29 cellular contexts compared by ENCODE assay signal in the genomic region with DNA sequence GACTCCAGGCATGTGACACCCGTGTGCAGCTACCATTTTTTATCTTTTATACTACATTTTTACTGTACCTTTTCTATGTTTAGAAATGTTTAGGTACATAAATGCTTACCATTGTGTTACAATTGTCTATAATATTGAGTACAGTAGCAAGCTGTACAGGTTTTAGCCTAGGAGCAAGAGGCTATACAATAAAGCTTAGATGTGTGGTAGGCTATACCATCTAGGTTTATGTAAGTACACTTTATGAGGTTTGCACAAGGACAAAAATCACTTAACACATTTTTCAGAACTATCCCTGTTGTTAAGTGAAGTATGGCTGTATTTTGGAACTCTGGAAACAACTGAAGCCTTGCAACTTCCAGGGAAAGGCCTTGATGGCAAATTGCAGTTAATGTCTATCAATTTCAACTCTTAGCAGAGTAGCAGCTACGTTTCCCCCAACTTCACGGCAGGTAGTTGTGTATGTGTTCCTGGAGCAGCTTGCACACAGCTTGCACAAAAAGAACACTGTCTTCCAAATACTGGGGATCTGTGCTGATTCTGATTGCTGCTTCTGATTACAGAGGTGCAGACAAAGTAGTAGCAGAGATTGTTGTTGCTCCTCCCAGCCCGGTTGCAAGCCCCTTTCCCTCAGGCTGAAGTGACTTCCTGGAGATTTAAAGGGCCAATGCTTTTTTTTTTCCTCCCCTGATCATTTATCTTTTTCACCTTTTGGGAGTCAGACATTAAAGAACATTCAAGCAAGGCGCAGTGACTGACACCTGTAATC. TPM values are rescaled to one million over a fixed set of nuclear protein-coding genes. Genes with fewer than 3 reads are reported as not detected.
DNase-seq lines count a peak whose midpoint lies in the region; TF ChIP-seq lines count a peak whose summit lies in the region.
"Had no signal": no experiment of that assay in that cellular context is flagged by ENCODE, and none has a peak within 500 bp of the region (broad histone marks: within the 10 kb centered on the region; RNA-seq: fewer than 3 reads in every experiment).

No MANE protein-coding gene starts in this region.

- no peak overlapping the region for H3K23ac ChIP-seq in H9 (ENCODE audit: insufficient read length, low read depth, low read length)

- no peak overlapping the region for H3K4ac ChIP-seq in H9 (ENCODE audit: low read depth, low read length)

- peak overlapping the region; percentile 22 for H2AFZ ChIP-seq in H9 (ENCODE audit: low read length)
- H2AFZ ChIP-seq in MM.1S (ENCODE audit: low read length), result no peak overlapping the region
- H2AFZ ChIP-seq: GM23248 had no signal

- no peak overlapping the region for H3K14ac ChIP-seq in H9 (ENCODE audit: insufficient read depth, low read length)

- H2BK20ac ChIP-seq in H9 (ENCODE audit: low read depth, low read length, poor library complexity, severe bottlenecking), result no peak overlapping the region

- peak overlapping the region; percentile 46 for H2BK5ac ChIP-seq in H9 (ENCODE audit: insufficient read length, low read length)

- H3K27me3 ChIP-seq in H9 (ENCODE audit: insufficient read depth, low read length) (no peaks in the 10 kb centered on the region), MM.1S (replicated peaks; ENCODE audit: insufficient read depth, low read length) (no peaks in the 10 kb centered on the region)
- H3K27me3 ChIP-seq: esophagus squamous epithelium, heart right ventricle had no signal

- H4K8ac ChIP-seq in H9 (replicated peaks; ENCODE audit: insufficient read length, low read depth, low read length), result no peak overlapping the region

- no peak overlapping the region for H3K18ac ChIP-seq in H9 (ENCODE audit: insufficient read length, low read depth, low read length)

- no peak overlapping the region for H3K4me2 ChIP-seq in H9 (ENCODE audit: insufficient read depth, insufficient read length, low read length)
- H3K4me2 ChIP-seq in MM.1S (ENCODE audit: low read depth, low read length), result no peak overlapping the region

- H4K91ac ChIP-seq in H9 (ENCODE audit: insufficient read length, low read depth, low read length), result no peak overlapping the region

- no peaks in the 10 kb centered on the region for H3K79me1 ChIP-seq in H9 (ENCODE audit: insufficient read depth, low read depth, low read length, poor library complexity, severe bottlenecking)

- H3K27ac Mint-ChIP-seq in H9 (peak overlapping the region in 1 of 3 experiments; percentile 50; a peak in 3 of 7 replicates), osteocyte (ENCODE audit: unreplicated experiment) (peak overlapping the region; percentile 43)
- no peak overlapping the region for H3K27ac Mint-ChIP-seq in activated T-cell treated with anti-CD3 and anti-CD28 coated beads, Interleukin-2, amount 50 U/mL, for 24 hours
- H3K27ac Mint-ChIP-seq: activated B cell treated with CpG ODN at 0.5 μM for 24 hours; activated CD8-positive, alpha-beta memory T cell treated with anti-CD3 and anti-CD28 coated beads, Interleukin-2, amount 10 ng/mL, durations not matched to agents 7 days and 5 days; CD8-positive, alpha-beta T cell; dendritic cell treated with granulocyte-macrophage colony-stimulating factor and Interleukin-4, amounts not matched to agents 40 ng/mL and 50 ng/mL, for 4 days; stimulated activated naive CD8-positive, alpha-beta T cell treated with anti-CD3 and anti-CD28 coated beads, Interleukin-15, amount 100 ng/mL, for 72 hours had no signal

- H3K9ac ChIP-seq in H9 (ENCODE audit: extremely low read depth, insufficient read length, low read length) (no peak overlapping the region), SK-N-MC (ENCODE audit: insufficient read length) (no peak overlapping the region), MM.1S (ENCODE audit: low read length) (no peak overlapping the region)
- H3K9ac ChIP-seq: GM23248 had no signal

- no peak overlapping the region for H2BK15ac ChIP-seq in H9 (ENCODE audit: low read depth, low read length)

- H4K20me1 ChIP-seq in H9 (ENCODE audit: control insufficient read depth, insufficient read depth, insufficient read length) (no peaks in the 10 kb centered on the region), MM.1S (ENCODE audit: insufficient read depth, low read length) (no peaks in the 10 kb centered on the region)

- H3K4me1 ChIP-seq in H9 (ENCODE audit: insufficient read depth, low read length) (peaks cover 6% of the 10 kb centered on the region), MM.1S (ENCODE audit: low read length) (no peaks in the 10 kb centered on the region)
- H3K4me1 ChIP-seq: lower lobe of right lung had no signal

- peak overlapping the region; percentile 47 for H3K4me3 ChIP-seq in SK-N-MC
- no peak overlapping the region for H3K4me3 ChIP-seq in MM.1S (ENCODE audit: low read length)
- H3K4me3 ChIP-seq: esophagus squamous epithelium, GM23248, heart right ventricle, lower lobe of right lung, prostate gland had no signal

- H3K36me3 ChIP-seq in SK-N-MC (ENCODE audit: insufficient read depth, low read length), result no peaks in the 10 kb centered on the region
- no peaks in the 10 kb centered on the region for H3K36me3 ChIP-seq in MM.1S (replicated peaks; ENCODE audit: insufficient read depth, low read length)
- H3K36me3 ChIP-seq: esophagus squamous epithelium, lower lobe of right lung, prostate gland had no signal

- H3K4me1 Mint-ChIP-seq in H9 (peaks cover 4 to 6% of the 10 kb centered on the region in 2 experiments), osteocyte (ENCODE audit: unreplicated experiment) (peaks cover 15% of the 10 kb centered on the region)
- peaks cover 4% of the 10 kb centered on the region for H3K4me1 Mint-ChIP-seq in activated T-cell treated with anti-CD3 and anti-CD28 coated beads, Interleukin-2, amount 50 U/mL, for 24 hours (ENCODE audit: low read depth)
- H3K4me1 Mint-ChIP-seq: activated CD8-positive, alpha-beta memory T cell treated with anti-CD3 and anti-CD28 coated beads, Interleukin-2, amount 10 ng/mL, durations not matched to agents 7 days and 5 days; central memory CD8-positive, alpha-beta T cell; stimulated activated naive CD8-positive, alpha-beta T cell treated with anti-CD3 and anti-CD28 coated beads, Interleukin-15, amount 100 ng/mL, for 72 hours had no signal

- H3K9me3 ChIP-seq in H9 (ENCODE audit: control insufficient read depth, low read depth, low read length), result no peaks in the 10 kb centered on the region
- no peaks in the 10 kb centered on the region for H3K9me3 ChIP-seq in SK-N-MC (ENCODE audit: low read depth, low read length)
- H3K9me3 ChIP-seq in MM.1S (replicated peaks; ENCODE audit: insufficient read depth, low read length), result no peaks in the 10 kb centered on the region
- H3K9me3 ChIP-seq: lower lobe of right lung, prostate gland had no signal

- H3K9me3 Mint-ChIP-seq in H9 (peaks cover 19 to 21% of the 10 kb centered on the region in 2 experiments), osteocyte (ENCODE audit: unreplicated experiment) (peaks cover 6% of the 10 kb centered on the region)
- H3K9me3 Mint-ChIP-seq in activated T-cell treated with anti-CD3 and anti-CD28 coated beads, Interleukin-2, amount 50 U/mL, for 24 hours, result peaks cover 13% of the 10 kb centered on the region

- H3K27me3 Mint-ChIP-seq in H9 (ENCODE audit: low read depth) (peaks cover 1% of the 10 kb centered on the region; the same call in 1 of the 2 replicates), osteocyte (ENCODE audit: unreplicated experiment) (no peaks in the 10 kb centered on the region)
- no peaks in the 10 kb centered on the region for H3K27me3 Mint-ChIP-seq in activated T-cell treated with anti-CD3 and anti-CD28 coated beads, Interleukin-2, amount 50 U/mL, for 24 hours
- H3K27me3 Mint-ChIP-seq: activated B cell treated with CpG ODN at 0.5 μM for 24 hours; activated CD8-positive, alpha-beta memory T cell treated with anti-CD3 and anti-CD28 coated beads, Interleukin-2, amount 10 ng/mL, durations not matched to agents 7 days and 5 days; central memory CD8-positive, alpha-beta T cell; dendritic cell treated with granulocyte-macrophage colony-stimulating factor and Interleukin-4, amounts not matched to agents 40 ng/mL and 50 ng/mL, for 4 days; stimulated activated naive CD8-positive, alpha-beta T cell treated with anti-CD3 and anti-CD28 coated beads, Interleukin-15, amount 100 ng/mL, for 72 hours had no signal

- H3K56ac ChIP-seq in H9 (ENCODE audit: insufficient read length, low read depth, low read length), result no peak overlapping the region

- H3K4me3 Mint-ChIP-seq in H9 (no peak overlapping the region), osteocyte (ENCODE audit: unreplicated experiment) (no peak overlapping the region)
- H3K4me3 Mint-ChIP-seq in activated T-cell treated with anti-CD3 and anti-CD28 coated beads, Interleukin-2, amount 50 U/mL, for 24 hours, result no peak overlapping the region
- H3K4me3 Mint-ChIP-seq: activated B cell treated with CpG ODN at 0.5 μM for 24 hours; activated CD8-positive, alpha-beta memory T cell treated with anti-CD3 and anti-CD28 coated beads, Interleukin-2, amount 10 ng/mL, durations not matched to agents 7 days and 5 days; CD8-positive, alpha-beta T cell; central memory CD8-positive, alpha-beta T cell; dendritic cell treated with granulocyte-macrophage colony-stimulating factor and Interleukin-4, amounts not matched to agents 40 ng/mL and 50 ng/mL, for 4 days; stimulated activated naive CD8-positive, alpha-beta T cell treated with anti-CD3 and anti-CD28 coated beads, Interleukin-15, amount 100 ng/mL, for 72 hours had no signal

- H2BK120ac ChIP-seq in H9 (ENCODE audit: low read depth, low read length, poor library complexity, severe bottlenecking), result no peak overlapping the region

- no peak overlapping the region for H4K5ac ChIP-seq in H9 (ENCODE audit: insufficient read length, low read depth, low read length)

- no peaks in the 10 kb centered on the region for H3K9me2 ChIP-seq in MM.1S (replicated peaks; ENCODE audit: insufficient read depth, low read length)

- TF ChIP-seq CTCF in H9 (conservative IDR thresholded peaks at IDR 0.05), result no peak
- no peak for TF ChIP-seq CTCF in osteocyte (IDR thresholded peaks at IDR 0.05)
- TF ChIP-seq CTCF in MM.1S (IDR thresholded peaks at IDR 0.05; ENCODE audit: low read length), result no peak

- H2AK5ac ChIP-seq in H9 (ENCODE audit: insufficient read length, low read length), result no peak overlapping the region

- H3K36me3 Mint-ChIP-seq in H9 (ENCODE audit: insufficient read depth in 1 of 3, low read depth in 3 of 3) (peaks cover 7 to 16% (median 12%) of the 10 kb centered on the region in 3 experiments), osteocyte (ENCODE audit: unreplicated experiment) (peaks cover 9% of the 10 kb centered on the region)
- H3K36me3 Mint-ChIP-seq in activated T-cell treated with anti-CD3 and anti-CD28 coated beads, Interleukin-2, amount 50 U/mL, for 24 hours (ENCODE audit: low read depth), result peaks cover 15% of the 10 kb centered on the region

- no peaks in the 10 kb centered on the region for H3F3A ChIP-seq in MM.1S (ENCODE audit: insufficient read depth, low read length)

- H3T11ph ChIP-seq in H9 (ENCODE audit: low read length), result no peak overlapping the region

- no peaks in the 10 kb centered on the region for H3K23me2 ChIP-seq in H9 (ENCODE audit: insufficient read length, low read depth, low read length, poor library complexity, severe bottlenecking)

- H2BK12ac ChIP-seq in H9 (ENCODE audit: insufficient read length, low read depth, low read length), result no peak overlapping the region

- WGBS in H9 (ENCODE audit: extremely low coverage, insufficient read length, low lambda C conversion rate), result no CpG with 5 or more reads among the region's 5 CpGs

- H3K79me2 ChIP-seq in H9 (ENCODE audit: insufficient read depth, low read length) (no peaks in the 10 kb centered on the region), MM.1S (ENCODE audit: low read length) (no peaks in the 10 kb centered on the region)

- no peak for DNase-seq in H9
- no peak for DNase-seq in SK-N-MC (ENCODE audit: low read depth, low spot score)
- peak; percentile 69 for DNase-seq in islet precursor cell
- no peak for DNase-seq in osteocyte (ENCODE audit: extremely low spot score, unreplicated experiment)
- DNase-seq in activated T-cell treated with anti-CD3 and anti-CD28 coated beads, Interleukin-2, amount 50 U/mL, for 24 hours, result no peak
- no peak for DNase-seq in NCI-H345 treated with DMSO at 0.1 percent for 48 hours (lab: John Stamatoyannopoulos, UW; ENCODE audit: unreplicated experiment)
- DNase-seq in MM.1S, result no peak
- no peak for DNase-seq in NCI-H748 (lab: John Stamatoyannopoulos, UW; ENCODE audit: unreplicated experiment)
- DNase-seq: activated B cell treated with CpG ODN at 0.5 μM for 24 hours; activated CD8-positive, alpha-beta memory T cell treated with anti-CD3 and anti-CD28 coated beads, Interleukin-2, amount 10 ng/mL, durations not matched to agents 7 days and 5 days; activated T-cell treated with anti-CD3 and anti-CD28 coated beads, Interleukin-2, amount 50 U/mL, for 48 hours; CD8-positive, alpha-beta T cell; DMS 273 treated with DMSO at 0.1 percent for 48 hours; esophagus squamous epithelium; foreskin melanocyte; GM23248; heart right ventricle; KG1; lower lobe of right lung; NCI-H1417 treated with DMSO at 0.1 percent for 48 hours; NCI-H2029 treated with DMSO at 0.1 percent for 48 hours; NCI-H748 treated with DMSO at 0.1 percent for 48 hours; Right ventricle myocardium superior; stimulated activated CD8-positive, alpha-beta memory T cell treated with anti-CD3 and anti-CD28 coated beads, Interleukin-4, amount 100 ng/mL, for 48 hours; stimulated activated naive CD8-positive, alpha-beta T cell treated with anti-CD3 and anti-CD28 coated beads, Interleukin-15, amount 100 ng/mL, for 72 hours; T1000 had no signal

- H3K27ac ChIP-seq in H9 (ENCODE audit: insufficient read length, low read depth, low read length) (no peak overlapping the region), SK-N-MC (peak overlapping the region; percentile 77), MM.1S (ENCODE audit: low read length) (no peak overlapping the region)
- H3K27ac ChIP-seq: esophagus squamous epithelium, GM23248, heart right ventricle, lower lobe of right lung had no signal

RNA-seq across cellular contexts. Expression of a gene that starts 30.0 kb away (rescaled TPM):
- total RNA-seq in H9 (2021), result 10.6 and 14.4 TPM in 2 replicates
- total RNA-seq in osteocyte, result 58.0 and 58.4 TPM in 2 replicates
